10 cellular contexts compared by ENCODE assay signal in the genomic region with DNA sequence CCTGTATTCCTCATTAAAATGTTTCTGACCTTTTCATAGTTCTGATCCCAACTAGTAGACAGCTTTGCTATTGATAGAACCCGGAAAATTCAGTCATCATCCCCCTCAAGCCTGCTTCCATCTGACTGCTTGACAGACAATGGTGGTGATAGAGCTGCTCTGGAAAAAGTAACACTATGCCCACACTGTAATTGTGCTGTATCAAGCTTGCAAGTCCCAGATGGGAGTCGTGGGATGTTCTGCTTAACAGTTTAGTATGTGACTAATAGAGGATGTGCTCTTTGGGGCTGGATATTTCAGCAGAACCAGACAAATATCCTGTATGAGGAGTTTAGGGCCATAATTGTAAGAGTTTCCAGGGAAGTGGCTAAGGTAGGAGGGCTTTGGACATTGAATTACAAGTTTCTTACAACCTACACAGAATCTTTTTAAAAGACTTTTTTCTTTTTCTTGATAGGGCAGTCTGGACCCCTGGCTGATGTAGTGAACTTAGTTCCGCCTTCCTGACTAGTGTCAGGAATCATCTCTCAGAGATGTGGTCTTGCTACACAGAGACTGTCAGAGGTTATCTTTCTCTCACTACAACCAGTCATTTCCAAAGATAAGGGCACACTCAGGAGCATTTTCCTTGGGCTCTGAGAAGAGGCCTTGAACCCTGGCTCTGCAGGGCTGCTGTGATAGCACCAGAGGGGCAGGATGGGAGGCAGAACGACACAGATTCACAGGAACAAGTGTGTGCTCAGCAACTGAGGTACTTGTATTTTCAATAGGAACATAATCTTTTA.
A peak's percentile ranks its signal among the peaks of the same experiment; 100 is the strongest.
DNase-seq lines count a peak whose midpoint lies in the region; ATAC-seq and TF ChIP-seq lines count a peak whose summit lies in the region.
"Had no signal": no experiment of that assay in that cellular context is flagged by ENCODE, and none has a peak within 500 bp of the region (broad histone marks: within the 10 kb centered on the region; RNA-seq: fewer than 3 reads in every experiment).

No MANE protein-coding gene starts in this region.

- no peak for TF ChIP-seq CTCF in heart right ventricle (IDR thresholded peaks at IDR 0.05)
- no peak for TF ChIP-seq CTCF in fibroblast of the aortic adventitia (IDR thresholded peaks at IDR 0.05; ENCODE audit: insufficient read depth, low read length)
- no peak for TF ChIP-seq CTCF in suprapubic skin (IDR thresholded peaks at IDR 0.05)

- H3K4me1 Mint-ChIP-seq in immature natural killer cell: peaks cover 11 to 14% of the 10 kb centered on the region in 2 donors

- peaks cover 2 to 7% (median 6%) of the 10 kb centered on the region in 3 donors for H3K27me3 Mint-ChIP-seq in immature natural killer cell (ENCODE audit: low read depth in 3 of 3)

- no peak overlapping the region for H3K4me3 ChIP-seq in heart right ventricle
- H3K4me3 ChIP-seq in fibroblast of the aortic adventitia (ENCODE audit: low read depth, low read length): no peak overlapping the region
- no peak overlapping the region for H3K4me3 ChIP-seq in suprapubic skin
- H3K4me3 ChIP-seq: esophagus squamous epithelium had no signal

- peaks cover 0 to 34% (median 6%) of the 10 kb centered on the region in 9 donors for H3K4me1 ChIP-seq in heart right ventricle
- peaks cover 38% of the 10 kb centered on the region for H3K4me1 ChIP-seq in suprapubic skin

- H3K9me3 ChIP-seq in heart right ventricle (no peaks in the 10 kb centered on the region), suprapubic skin (no peaks in the 10 kb centered on the region)
- H3K9me3 ChIP-seq: esophagus squamous epithelium had no signal

- H3K27ac ChIP-seq in heart right ventricle (peak overlapping the region in 5 of 10 donors; percentile 24 to 65 (median 41)), suprapubic skin (peak overlapping the region; percentile 31)
- H3K27ac ChIP-seq: esophagus squamous epithelium had no signal

- H3K4me3 Mint-ChIP-seq in immature natural killer cell: no peak overlapping the region

- H3K36me3 ChIP-seq in heart right ventricle (no peaks in the 10 kb centered on the region), suprapubic skin (no peaks in the 10 kb centered on the region)
- H3K36me3 ChIP-seq: esophagus squamous epithelium had no signal

- TF ChIP-seq POLR2A in suprapubic skin (IDR thresholded peaks at IDR 0.05): no peak

- peak in 5 of 8 donors; percentile 12 to 80 (median 34) for ATAC-seq in heart right ventricle
- ATAC-seq in Right ventricle myocardium superior (ENCODE audit: poor library complexity): no peak
- no peak for ATAC-seq in HG02798 (IDR thresholded peaks at IDR 0.05; ENCODE audit: poor library complexity, unreplicated experiment)

- WGBS in heart right ventricle, 2 donors: 63 to 67% methylated on average over 4 of the region's 4 CpGs
- 84% methylated on average over 4 of the region's 4 CpGs for WGBS in suprapubic skin

- TF ChIP-seq EP300 in suprapubic skin (IDR thresholded peaks at IDR 0.05): no peak

- intact Hi-C loops in heart right ventricle (cut with DNase I) (no loop called here), Right ventricle myocardium superior (cut with DNase I) (no loop called here)

- no peaks in the 10 kb centered on the region for H3K9me3 Mint-ChIP-seq in immature natural killer cell

- H3K36me3 Mint-ChIP-seq in immature natural killer cell: no peaks in the 10 kb centered on the region

- H3K27me3 ChIP-seq in heart right ventricle (no peaks in the 10 kb centered on the region), suprapubic skin (no peaks in the 10 kb centered on the region)
- H3K27me3 ChIP-seq: esophagus squamous epithelium had no signal

- peak overlapping the region in 1 of 6 donors; percentile 66 for H3K27ac Mint-ChIP-seq in immature natural killer cell

- no peak for DNase-seq in heart right ventricle
- no peak for DNase-seq in Right ventricle myocardium superior
- DNase-seq in RPMI7951 (ENCODE audit: low read depth): peak; percentile 43
- DNase-seq in fibroblast of the aortic adventitia (ENCODE audit: low read depth): peak; percentile 48
- no peak for DNase-seq in suprapubic skin (ENCODE audit: low spot score in 2 of 2)
- no peak for DNase-seq in immature natural killer cell
- DNase-seq in D341Med (ENCODE audit: low spot score): no peak
- DNase-seq: esophagus squamous epithelium, NCI-H1092 had no signal

Comparison
In these comparisons a context has a peak if more than half of its experiments do, and no peak if none do; other contexts are left out.
1. ATAC-seq: peak in heart right ventricle (5 of 8); none in Right ventricle myocardium superior (single experiment) and HG02798 (single experiment).
2. DNase-seq: peak in RPMI7951 (single experiment) and fibroblast of the aortic adventitia (single experiment); none in heart right ventricle (0 of 2), Right ventricle myocardium superior (single experiment), suprapubic skin (0 of 2), immature natural killer cell (0 of 3) and D341Med (single experiment).